Comparison of ENCODE assay signal across 18 cellular contexts in genomic region chr7:74104702-74105101, GRCh38. TPM values are rescaled to one million over a fixed set of nuclear protein-coding genes. Genes with fewer than 3 reads are reported as not detected.
A peak's percentile ranks its signal among the peaks of the same experiment; 100 is the strongest.
DNase-seq lines count a peak whose midpoint lies in the region; ATAC-seq and TF ChIP-seq lines count a peak whose summit lies in the region.
"Had no signal": no experiment of that assay in that cellular context is flagged by ENCODE, and none has a peak within 500 bp of the region (broad histone marks: within the 10 kb centered on the region; RNA-seq: fewer than 3 reads in every experiment).

No MANE protein-coding gene starts in this region.

- H3K27ac Mint-ChIP-seq in activated CD8-positive, alpha-beta memory T cell treated with anti-CD3 and anti-CD28 coated beads, Interleukin-2, amount 10 ng/mL, durations not matched to agents 7 days and 5 days: no peak overlapping the region
- H3K27ac Mint-ChIP-seq: activated naive CD8-positive, alpha-beta T cell; activated T-cell treated with anti-CD3 and anti-CD28 coated beads, Interleukin-2, amount 50 U/mL, for 24 hours had no signal

- peaks cover 4% of the 10 kb centered on the region for H3K4me1 Mint-ChIP-seq in activated CD8-positive, alpha-beta memory T cell treated with anti-CD3 and anti-CD28 coated beads, Interleukin-2, amount 10 ng/mL, durations not matched to agents 7 days and 5 days

- no peaks in the 10 kb centered on the region for H3K9me3 Mint-ChIP-seq in activated CD8-positive, alpha-beta memory T cell treated with anti-CD3 and anti-CD28 coated beads, Interleukin-2, amount 10 ng/mL, durations not matched to agents 7 days and 5 days (ENCODE audit: low read depth)
- H3K9me3 Mint-ChIP-seq: activated T-cell treated with anti-CD3 and anti-CD28 coated beads, Interleukin-2, amount 50 U/mL, for 24 hours; naive B cell had no signal

- TF ChIP-seq CTCF in esophagus squamous epithelium (IDR thresholded peaks at IDR 0.05) (no peak), gastrocnemius medialis (IDR thresholded peaks at IDR 0.05 in 4 of 5, conservative IDR thresholded peaks at IDR 0.05 in 1 of 5) (no peak), right atrium auricular region (IDR thresholded peaks at IDR 0.05) (no peak)

- H3K36me3 ChIP-seq in SJCRH30: peaks cover 36% of the 10 kb centered on the region
- peaks cover 7 to 70% (median 12%) of the 10 kb centered on the region in 3 donors for H3K36me3 ChIP-seq in esophagus squamous epithelium
- H3K36me3 ChIP-seq in gastrocnemius medialis: peaks cover 0 to 59% of the 10 kb centered on the region in 2 donors
- peaks cover 41% of the 10 kb centered on the region for H3K36me3 ChIP-seq in right atrium auricular region

- peaks cover 25% of the 10 kb centered on the region for H3K4me1 ChIP-seq in SJCRH30
- H3K4me1 ChIP-seq in esophagus squamous epithelium: peaks cover 0 to 44% (median 18%) of the 10 kb centered on the region in 3 donors
- H3K4me1 ChIP-seq in gastrocnemius medialis: peaks cover 9% of the 10 kb centered on the region in 2 donors
- H3K4me1 ChIP-seq in right atrium auricular region: no peaks in the 10 kb centered on the region
- H3K4me1 ChIP-seq: Caco-2, HAP-1 had no signal

- H3K27me3 Mint-ChIP-seq in activated CD8-positive, alpha-beta memory T cell treated with anti-CD3 and anti-CD28 coated beads, Interleukin-2, amount 10 ng/mL, durations not matched to agents 7 days and 5 days: no peaks in the 10 kb centered on the region
- H3K27me3 Mint-ChIP-seq: activated naive CD8-positive, alpha-beta T cell; activated T-cell treated with anti-CD3 and anti-CD28 coated beads, Interleukin-2, amount 50 U/mL, for 24 hours; naive B cell had no signal

- H3K27ac ChIP-seq in SJCRH30 (peak overlapping the region; percentile 1), esophagus squamous epithelium (peak overlapping the region in 3 of 4 donors; percentile 25 to 64 (median 52)), gastrocnemius medialis (peak overlapping the region; percentile 47 to 70 (median 62)), right atrium auricular region (no peak overlapping the region)

- peak; percentile 92 to 93 for ATAC-seq in gastrocnemius medialis
- no peak for ATAC-seq in activated CD8-positive, alpha-beta memory T cell treated with anti-CD3 and anti-CD28 coated beads, Interleukin-2, amount 10 ng/mL, durations not matched to agents 7 days and 5 days
- ATAC-seq in GM18520 (IDR thresholded peaks at IDR 0.05; ENCODE audit: unreplicated experiment): no peak

- CTCF ChIA-PET in activated CD8-positive, alpha-beta memory T cell treated with anti-CD3 and anti-CD28 coated beads, Interleukin-2, amount 10 ng/mL, durations not matched to agents 7 days and 5 days (lab: Charles Lee): no interaction called here

- in situ Hi-C loops in gastrocnemius medialis (cut with MboI; ENCODE audit: low sequenced_read_pairs in 4 of 4): no loop called here

- H3K4me3 ChIP-seq in SJCRH30: no peak overlapping the region
- no peak overlapping the region for H3K4me3 ChIP-seq in esophagus squamous epithelium
- H3K4me3 ChIP-seq in gastrocnemius medialis: no peak overlapping the region
- no peak overlapping the region for H3K4me3 ChIP-seq in right atrium auricular region
- H3K4me3 ChIP-seq: HAP-1 had no signal

- H3K4me3 Mint-ChIP-seq in activated CD8-positive, alpha-beta memory T cell treated with anti-CD3 and anti-CD28 coated beads, Interleukin-2, amount 10 ng/mL, durations not matched to agents 7 days and 5 days: no peak overlapping the region
- H3K4me3 Mint-ChIP-seq: activated naive CD8-positive, alpha-beta T cell; activated T-cell treated with anti-CD3 and anti-CD28 coated beads, Interleukin-2, amount 50 U/mL, for 24 hours; naive B cell had no signal

- DNase-seq in ELR (ENCODE audit: low read depth) (peak; percentile 21), SJCRH30 (peak; percentile 86 to 91), esophagus squamous epithelium (lab: John Stamatoyannopoulos, UW) (no peak), gastrocnemius medialis (peak; percentile 52 to 67), right atrium auricular region (ENCODE audit: low spot score) (no peak)
- no peak for DNase-seq in stimulated activated CD8-positive, alpha-beta memory T cell treated with anti-CD3 and anti-CD28 coated beads, Interleukin-4, amount 100 ng/mL, for 48 hours
- no peak for DNase-seq in activated CD8-positive, alpha-beta memory T cell treated with anti-CD3 and anti-CD28 coated beads, Interleukin-2, amount 10 ng/mL, durations not matched to agents 7 days and 5 days
- DNase-seq: activated CD4-positive, alpha-beta T cell treated with anti-CD3 and anti-CD28 coated beads, Interleukin-2, amount 50 U/mL, for 1 hour; activated T-cell treated with anti-CD3 and anti-CD28 coated beads, Interleukin-2, amount 50 U/mL, for 24 hours; Caco-2; caudate nucleus; effector CD8-positive, alpha-beta T cell; naive B cell; NCI-H1694 treated with DMSO at 0.1 percent for 48 hours; NCI-H510A treated with DMSO at 0.1 percent for 48 hours had no signal

- TF ChIP-seq POLR2A in esophagus squamous epithelium (IDR thresholded peaks at IDR 0.05) (no peak), gastrocnemius medialis (IDR thresholded peaks at IDR 0.05) (no peak)

- no peaks in the 10 kb centered on the region for H3K27me3 ChIP-seq in SJCRH30
- H3K27me3 ChIP-seq in esophagus squamous epithelium: no peaks in the 10 kb centered on the region
- H3K27me3 ChIP-seq in gastrocnemius medialis: no peaks in the 10 kb centered on the region
- no peaks in the 10 kb centered on the region for H3K27me3 ChIP-seq in right atrium auricular region

- H3K9me3 ChIP-seq in SJCRH30 (replicated peaks) (no peaks in the 10 kb centered on the region), esophagus squamous epithelium (no peaks in the 10 kb centered on the region), gastrocnemius medialis (no peaks in the 10 kb centered on the region), right atrium auricular region (no peaks in the 10 kb centered on the region)
- H3K9me3 ChIP-seq: Caco-2, HAP-1 had no signal

- peaks cover 21% of the 10 kb centered on the region for H3K36me3 Mint-ChIP-seq in activated CD8-positive, alpha-beta memory T cell treated with anti-CD3 and anti-CD28 coated beads, Interleukin-2, amount 10 ng/mL, durations not matched to agents 7 days and 5 days
- H3K36me3 Mint-ChIP-seq: naive B cell had no signal

- intact Hi-C loops in esophagus squamous epithelium (cut with DNase I): no loop called here
- intact Hi-C loops in gastrocnemius medialis (cut with DNase I; ENCODE audit: low total_unique reads): loop anchor here (2.0 kb wide), 1 partner anchor 66 kb away; no protein-coding TSS in a partner anchor

- 42 to 53% methylated on average over 8 of the region's 8 CpGs for WGBS in esophagus squamous epithelium, 2 donors

RNA-seq across cellular contexts. Expression of gene LIMK1, which starts 21.1 kb away (rescaled TPM):
- total RNA-seq in SJCRH30 (2014; rRNA removed; shearing (Covaris generic)): 43.2 and 43.4 TPM in 2 replicates
- total RNA-seq in esophagus squamous epithelium (10 to 100 TPM in 3 of 4 donors, 1 to 10 TPM in 1; 8.0 to 13.2 (median 12.2) TPM), gastrocnemius medialis (10 to 100 TPM; 15.3 to 56.4 (median 23.3) TPM), right atrium auricular region (10 to 100 TPM in 1 of 2 donors, 1 to 10 TPM in 1; 9.4 to 14.7 TPM)
- 10 to 100 TPM; 44.8 to 49.5 TPM for total RNA-seq in activated CD8-positive, alpha-beta memory T cell treated with anti-CD3 and anti-CD28 coated beads, Interleukin-2, amount 10 ng/mL, durations not matched to agents 7 days and 5 days

Comparison
In these comparisons a context has a peak if more than half of its experiments do, and no peak if none do; other contexts are left out.
1. DNase-seq: peak in ELR (single experiment), SJCRH30 (2 of 2) and gastrocnemius medialis (2 of 2); none in esophagus squamous epithelium (single experiment), stimulated activated CD8-positive, alpha-beta memory T cell treated with anti-CD3 and anti-CD28 coated beads, Interleukin-4, amount 100 ng/mL, for 48 hours (single experiment), activated CD8-positive, alpha-beta memory T cell treated with anti-CD3 and anti-CD28 coated beads, Interleukin-2, amount 10 ng/mL, durations not matched to agents 7 days and 5 days (single experiment) and right atrium auricular region (single experiment).
2. H3K27ac ChIP-seq: peak in SJCRH30 (single experiment), esophagus squamous epithelium (3 of 4) and gastrocnemius medialis (4 of 4); none in right atrium auricular region (0 of 2).
3. ATAC-seq: peak in gastrocnemius medialis (2 of 2); none in activated CD8-positive, alpha-beta memory T cell treated with anti-CD3 and anti-CD28 coated beads, Interleukin-2, amount 10 ng/mL, durations not matched to agents 7 days and 5 days (single experiment) and GM18520 (single experiment).